ENCODE assay signal across 14 cellular contexts in genomic region chr3:177335728-177336127, GRCh38.
DNase-seq lines count a peak whose midpoint lies in the region; ATAC-seq and TF ChIP-seq lines count a peak whose summit lies in the region.
"Had no signal": no experiment of that assay in that cellular context is flagged by ENCODE, and none has a peak within 500 bp of the region (broad histone marks: within the 10 kb centered on the region; RNA-seq: fewer than 3 reads in every experiment).

No MANE protein-coding gene starts in this region.

- no peaks in the 10 kb centered on the region for H3K27me3 Mint-ChIP-seq in neural crest cell (ENCODE audit: low read depth)
- H3K27me3 Mint-ChIP-seq: CD4-positive, CD25-positive, alpha-beta regulatory T cell had no signal

- TF ChIP-seq CTCF in choroid plexus epithelial cell (conservative IDR thresholded peaks at IDR 0.05; ENCODE audit: low read depth, low read length), result no peak
- TF ChIP-seq CTCF in neural crest cell (conservative IDR thresholded peaks at IDR 0.05), result no peak

- H3K36me3 Mint-ChIP-seq in neural crest cell (ENCODE audit: low read depth), result no peaks in the 10 kb centered on the region
- H3K36me3 Mint-ChIP-seq: CD4-positive, CD25-positive, alpha-beta regulatory T cell had no signal

- H3K4me3 Mint-ChIP-seq in neural crest cell, result no peak overlapping the region
- H3K4me3 Mint-ChIP-seq: CD4-positive, CD25-positive, alpha-beta regulatory T cell had no signal

- peak; percentile 19 for DNase-seq in EL
- DNase-seq in NOMO-1 treated with DMSO at 0.1 percent for 48 hours (lab: John Stamatoyannopoulos, UW; ENCODE audit: unreplicated experiment), result peak; percentile 45
- peak; percentile 58 for DNase-seq in choroid plexus epithelial cell (ENCODE audit: low read depth)
- no peak for DNase-seq in neural crest cell (ENCODE audit: low read depth, low spot score)
- DNase-seq in NCI-H187 treated with DMSO at 0.1 percent for 48 hours (lab: John Stamatoyannopoulos, UW), result no peak
- DNase-seq in effector CD8-positive, alpha-beta T cell (lab: John Stamatoyannopoulos, UW), result no peak
- no peak for DNase-seq in stimulated activated CD4-positive, alpha-beta T cell treated with anti-CD3 and anti-CD28 coated beads, Interleukin-4, amount 100 ng/mL, for 1 hour
- DNase-seq: activated CD4-positive, alpha-beta T cell treated with anti-CD3 and anti-CD28 coated beads, Interleukin-2, amount 50 U/mL, for 48 hours; amygdala; CD4-positive, CD25-positive, alpha-beta regulatory T cell; foreskin keratinocyte; midbrain; NCI-H2171 treated with DMSO at 0.1 percent for 48 hours had no signal

- ATAC-seq in HG03460 (IDR thresholded peaks at IDR 0.05; ENCODE audit: unreplicated experiment), result no peak
- ATAC-seq: foreskin keratinocyte had no signal

- no peaks in the 10 kb centered on the region for H3K9me3 Mint-ChIP-seq in neural crest cell
- H3K9me3 Mint-ChIP-seq: CD4-positive, CD25-positive, alpha-beta regulatory T cell had no signal

- H3K4me1 Mint-ChIP-seq in neural crest cell, result peaks cover 52% of the 10 kb centered on the region

- no peak overlapping the region for H3K4me3 ChIP-seq in choroid plexus epithelial cell (ENCODE audit: low read depth, low read length)

- peak overlapping the region; percentile 12 for H3K27ac Mint-ChIP-seq in neural crest cell (ENCODE audit: unreplicated experiment)
- H3K27ac Mint-ChIP-seq: CD4-positive, CD25-positive, alpha-beta regulatory T cell had no signal

Comparison
In these comparisons a context has a peak if more than half of its experiments do, and no peak if none do; other contexts are left out.
1. DNase-seq: peak in EL (single experiment), NOMO-1 treated with DMSO at 0.1 percent for 48 hours (single experiment) and choroid plexus epithelial cell (single experiment); none in neural crest cell (single experiment), NCI-H187 treated with DMSO at 0.1 percent for 48 hours (single experiment), effector CD8-positive, alpha-beta T cell (single experiment) and stimulated activated CD4-positive, alpha-beta T cell treated with anti-CD3 and anti-CD28 coated beads, Interleukin-4, amount 100 ng/mL, for 1 hour (single experiment).